Comparison of ENCODE assay signal across 23 cellular contexts in the genomic region with DNA sequence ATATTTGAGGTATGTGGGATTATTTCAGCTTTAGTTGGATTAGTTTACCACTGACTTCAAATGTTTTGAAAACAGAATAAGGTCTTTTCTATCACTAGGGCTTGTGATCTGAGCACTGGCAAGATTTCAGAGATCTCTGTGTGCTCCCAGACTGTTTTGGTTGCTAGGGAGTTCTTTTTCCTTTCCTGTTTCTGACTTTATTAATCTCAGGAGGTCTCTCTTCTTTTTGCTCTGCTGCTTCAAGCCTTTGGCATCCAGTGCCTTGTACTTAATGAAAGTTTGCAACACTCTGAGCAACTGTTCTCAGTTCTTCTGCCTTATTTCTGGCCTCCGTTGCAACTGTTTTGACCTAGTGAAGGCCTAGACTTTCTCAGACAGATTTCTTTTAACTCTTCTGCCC. TPM values are rescaled to one million over a fixed set of nuclear protein-coding genes. Genes with fewer than 3 reads are reported as not detected.
DNase-seq lines count a peak whose midpoint lies in the region; ATAC-seq and TF ChIP-seq lines count a peak whose summit lies in the region.
"Had no signal": no experiment of that assay in that cellular context is flagged by ENCODE, and none has a peak within 500 bp of the region (broad histone marks: within the 10 kb centered on the region; RNA-seq: fewer than 3 reads in every experiment).

No MANE protein-coding gene starts in this region.

- peak; percentile 29 for ATAC-seq in left lung
- peak; percentile 97 for ATAC-seq in sciatic nerve
- ATAC-seq in aorta (ENCODE audit: low FRiP score): peak; percentile 87
- ATAC-seq in HG02571 (IDR thresholded peaks at IDR 0.05; ENCODE audit: unreplicated experiment): no peak
- no peak for ATAC-seq in activated naive CD8-positive, alpha-beta T cell treated with anti-CD3 and anti-CD28 coated beads, Interleukin-2, amount 50 U/mL, for 24 hours

- no peaks in the 10 kb centered on the region for H3K36me3 ChIP-seq in breast epithelium
- H3K36me3 ChIP-seq in left lung: no peaks in the 10 kb centered on the region
- no peaks in the 10 kb centered on the region for H3K36me3 ChIP-seq in aorta (ENCODE audit: control insufficient read depth in 1 of 2, insufficient read depth in 2 of 2, low read length in 1 of 2)
- H3K36me3 ChIP-seq: WERI-Rb-1 had no signal

- no peak overlapping the region for H3K27ac Mint-ChIP-seq in MCF 10A (ENCODE audit: low read depth, unreplicated experiment)
- H3K27ac Mint-ChIP-seq in activated naive CD8-positive, alpha-beta T cell treated with anti-CD3 and anti-CD28 coated beads, Interleukin-2, amount 50 U/mL, for 24 hours: no peak overlapping the region
- H3K27ac Mint-ChIP-seq: activated naive CD4-positive, alpha-beta T cell treated with anti-CD3 and anti-CD28 coated beads, Interleukin-2, amount 50 U/mL, for 24 hours; B cell; T-helper 1 cell treated with Interleukin-12 subunit alpha and Interleukin-12 subunit beta and Interleukin-4 antibody, amounts not matched to agents 30 μg/mL and 1 μg/mL, for 36 hours had no signal

- CTCF ChIA-PET in MCF 10A (lab: Yijun Ruan, JAX): interaction anchor here (1.0 to 1.4 kb wide), 3 partner anchors 19 to 1224 kb away, joined by 4 read pairs; no protein-coding TSS in a partner anchor

- H3K4me3 Mint-ChIP-seq in MCF 10A (ENCODE audit: unreplicated experiment): no peak overlapping the region
- H3K4me3 Mint-ChIP-seq in activated naive CD8-positive, alpha-beta T cell treated with anti-CD3 and anti-CD28 coated beads, Interleukin-2, amount 50 U/mL, for 24 hours: no peak overlapping the region
- H3K4me3 Mint-ChIP-seq: activated naive CD4-positive, alpha-beta T cell treated with anti-CD3 and anti-CD28 coated beads, Interleukin-2, amount 50 U/mL, for 24 hours; B cell; T-helper 1 cell treated with Interleukin-12 subunit alpha and Interleukin-12 subunit beta and Interleukin-4 antibody, amounts not matched to agents 30 μg/mL and 1 μg/mL, for 36 hours had no signal

- no peak for TF ChIP-seq POLR2A in breast epithelium (IDR thresholded peaks at IDR 0.05)

- 10 to 63% methylated on average over 1 of the region's 1 CpG for WGBS in aorta, 2 donors

- H3K9me3 Mint-ChIP-seq in MCF 10A (ENCODE audit: unreplicated experiment): no peaks in the 10 kb centered on the region
- H3K9me3 Mint-ChIP-seq in activated naive CD8-positive, alpha-beta T cell treated with anti-CD3 and anti-CD28 coated beads, Interleukin-2, amount 50 U/mL, for 24 hours: peaks cover 4% of the 10 kb centered on the region
- H3K9me3 Mint-ChIP-seq: activated naive CD4-positive, alpha-beta T cell treated with anti-CD3 and anti-CD28 coated beads, Interleukin-2, amount 50 U/mL, for 24 hours; T-helper 1 cell treated with Interleukin-12 subunit alpha and Interleukin-12 subunit beta and Interleukin-4 antibody, amounts not matched to agents 30 μg/mL and 1 μg/mL, for 36 hours had no signal

- H3K27ac ChIP-seq in breast epithelium (peak overlapping the region; percentile 52 to 78), left lung (no peak overlapping the region), aorta (ENCODE audit: low read depth in 1 of 2, low read length in 2 of 2) (peak overlapping the region in 1 of 2 donors; percentile 94)
- H3K27ac ChIP-seq: 22Rv1, WERI-Rb-1 had no signal

- POLR2A ChIA-PET in MCF 10A (lab: Yijun Ruan, JAX): no interaction called here

- no peaks in the 10 kb centered on the region for H3K36me3 Mint-ChIP-seq in MCF 10A (ENCODE audit: insufficient read depth, unreplicated experiment)
- H3K36me3 Mint-ChIP-seq in activated naive CD8-positive, alpha-beta T cell treated with anti-CD3 and anti-CD28 coated beads, Interleukin-2, amount 50 U/mL, for 24 hours (ENCODE audit: low read depth): no peaks in the 10 kb centered on the region
- H3K36me3 Mint-ChIP-seq: activated naive CD4-positive, alpha-beta T cell treated with anti-CD3 and anti-CD28 coated beads, Interleukin-2, amount 50 U/mL, for 24 hours had no signal

- no peak for DNase-seq in breast epithelium (ENCODE audit: low spot score in 2 of 2)
- no peak for DNase-seq in MCF 10A (ENCODE audit: unreplicated experiment)
- DNase-seq in left lung: no peak
- DNase-seq in sciatic nerve (ENCODE audit: low spot score): no peak
- no peak for DNase-seq in aorta
- DNase-seq in HK-2 (ENCODE audit: unreplicated experiment): no peak
- no peak for DNase-seq in activated naive CD8-positive, alpha-beta T cell treated with anti-CD3 and anti-CD28 coated beads, Interleukin-2, amount 50 U/mL, for 24 hours
- DNase-seq: activated CD4-positive, alpha-beta T cell treated with anti-CD3 and anti-CD28 coated beads, Interleukin-2, amount 50 U/mL, for 48 hours; Caco-2; HCEC 1CT; kidney; NCI-H1092 treated with DMSO at 0.1 percent for 48 hours; NCI-H2081 treated with DMSO at 0.1 percent for 48 hours; NCI-H524 treated with DMSO at 0.1 percent for 48 hours; SHP77 treated with DMSO at 0.1 percent for 48 hours; small intestine; stimulated activated CD4-positive, alpha-beta T cell treated with anti-CD3 and anti-CD28 coated beads, Interleukin-4, amount 100 ng/mL, for 24 hours; WERI-Rb-1 had no signal

- no peaks in the 10 kb centered on the region for H3K9me3 ChIP-seq in breast epithelium
- no peaks in the 10 kb centered on the region for H3K9me3 ChIP-seq in left lung
- no peaks in the 10 kb centered on the region for H3K9me3 ChIP-seq in aorta (ENCODE audit: control insufficient read depth, low read length)
- H3K9me3 ChIP-seq: Caco-2 had no signal

- H3K4me3 ChIP-seq in breast epithelium (peak overlapping the region in 1 of 3 donors; percentile 13), left lung (no peak overlapping the region), aorta (ENCODE audit: low read length in 2 of 2) (no peak overlapping the region)

- H3K4me1 Mint-ChIP-seq in MCF 10A (ENCODE audit: insufficient read depth, unreplicated experiment): no peaks in the 10 kb centered on the region
- H3K4me1 Mint-ChIP-seq in activated naive CD8-positive, alpha-beta T cell treated with anti-CD3 and anti-CD28 coated beads, Interleukin-2, amount 50 U/mL, for 24 hours: no peaks in the 10 kb centered on the region
- H3K4me1 Mint-ChIP-seq: activated naive CD4-positive, alpha-beta T cell treated with anti-CD3 and anti-CD28 coated beads, Interleukin-2, amount 50 U/mL, for 24 hours; B cell had no signal

- no peaks in the 10 kb centered on the region for H3K27me3 Mint-ChIP-seq in MCF 10A (ENCODE audit: insufficient read depth, unreplicated experiment)
- peaks cover 2% of the 10 kb centered on the region for H3K27me3 Mint-ChIP-seq in activated naive CD8-positive, alpha-beta T cell treated with anti-CD3 and anti-CD28 coated beads, Interleukin-2, amount 50 U/mL, for 24 hours
- H3K27me3 Mint-ChIP-seq: activated naive CD4-positive, alpha-beta T cell treated with anti-CD3 and anti-CD28 coated beads, Interleukin-2, amount 50 U/mL, for 24 hours had no signal

- no TSS peak for BruUV-seq in MCF 10A (replicated peaks; lab: Mats Ljungman, UMichigan)

- H3K27me3 ChIP-seq in breast epithelium (no peaks in the 10 kb centered on the region), left lung (no peaks in the 10 kb centered on the region), aorta (ENCODE audit: control insufficient read depth in 1 of 2, insufficient read depth in 2 of 2, low read length in 1 of 2) (no peaks in the 10 kb centered on the region)

- intact Hi-C loops in breast epithelium (cut with DNase I; ENCODE audit: low total_unique reads) (no loop called here), MCF 10A (cut with micrococcal nuclease) (no loop called here), left lung (cut with DNase I) (no loop called here), sciatic nerve (cut with DNase I) (no loop called here), aorta (cut with DNase I) (no loop called here)

- H3K4me1 ChIP-seq in breast epithelium: no peaks in the 10 kb centered on the region
- no peaks in the 10 kb centered on the region for H3K4me1 ChIP-seq in left lung
- H3K4me1 ChIP-seq in aorta (ENCODE audit: control insufficient read depth in 1 of 2, insufficient read depth in 2 of 2, low read length in 2 of 2): peaks cover 0 to 5% of the 10 kb centered on the region in 2 donors
- H3K4me1 ChIP-seq: Caco-2 had no signal

- TF ChIP-seq CTCF in breast epithelium (IDR thresholded peaks at IDR 0.05) (no peak), MCF 10A (IDR thresholded peaks at IDR 0.05; ENCODE audit: unreplicated experiment) (no peak), left lung (IDR thresholded peaks at IDR 0.05) (no peak)

RNA-seq across cellular contexts. Expression of gene PAQR3, which starts 32.1 kb away (rescaled TPM):
- total RNA-seq in breast epithelium (10 to 100 TPM; 13.1 to 25.8 (median 18.7) TPM), MCF 10A (2022) (11.2 and 19.1 TPM in 2 replicates), left lung (10 to 100 TPM; 12.5 to 12.9 TPM), sciatic nerve (20.1 TPM), aorta (10 to 100 TPM; 10.7 to 11.7 TPM)
- 1 to 10 TPM; 4.6 to 8.9 TPM for polyA plus RNA-seq in aorta

Comparison
In these comparisons a context has a peak if more than half of its experiments do, and no peak if none do; other contexts are left out.
1. H3K27ac ChIP-seq: peak in breast epithelium (2 of 2); none in left lung (0 of 2).
2. ATAC-seq: peak in left lung (single experiment), sciatic nerve (single experiment) and aorta (single experiment); none in HG02571 (single experiment) and activated naive CD8-positive, alpha-beta T cell treated with anti-CD3 and anti-CD28 coated beads, Interleukin-2, amount 50 U/mL, for 24 hours (single experiment).